ENCODE assay signal across 2 cellular contexts in the genomic region with DNA sequence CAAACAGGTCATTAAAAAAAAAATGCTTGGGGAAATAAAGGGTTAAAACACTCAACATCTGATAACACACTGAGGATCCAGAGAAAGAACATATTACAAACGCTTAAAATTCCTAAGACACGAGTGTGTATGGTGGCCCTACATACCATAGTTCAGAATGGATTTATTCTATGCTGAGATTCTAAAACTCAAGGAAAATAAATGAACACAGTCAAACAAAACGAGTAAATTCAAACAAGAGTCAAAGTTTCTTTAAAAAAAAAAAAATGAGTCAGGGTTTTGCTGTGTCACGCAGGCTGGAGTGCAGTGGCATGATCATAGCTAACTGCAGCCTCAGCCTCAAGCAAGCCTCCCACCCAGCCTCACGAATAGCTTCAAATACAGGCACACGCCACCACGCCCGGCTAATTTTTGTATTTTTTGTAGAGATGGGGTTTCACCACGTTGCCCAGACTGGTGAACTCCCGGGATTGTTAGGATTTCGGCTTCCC.
TF ChIP-seq lines count a peak whose summit lies in the region.

No MANE protein-coding gene starts in this region.

TF ChIP-seq in K562, 482 proteins besides CTCF, POLR2A, EP300 and RAD21 (continues in another document):
- TF ChIP-seq BACH1 (tag; IDR thresholded peaks at IDR 0.05) (peak; percentile 60; the same call in 1 of the 2 replicates), MAFF (IDR thresholded peaks at IDR 0.05; ENCODE audit: low read length) (peak; percentile 69), NFRKB (IDR thresholded peaks at IDR 0.05; ENCODE audit: low read depth) (no peak), ZNF384 (IDR thresholded peaks at IDR 0.05; ENCODE audit: low read depth, low read length) (peak; percentile 92), ARID1B (IDR thresholded peaks at IDR 0.05) (peak; percentile 28; the same call in 1 of the 2 replicates), DPF2 (IDR thresholded peaks at IDR 0.05) (peak; percentile 67), MTA1 (IDR thresholded peaks at IDR 0.05; ENCODE audit: borderline replicate concordance) (0 out of 2 replicates have a peak, but pooled peaks have one; percentile 17)
- TF ChIP-seq, protein P1, sequence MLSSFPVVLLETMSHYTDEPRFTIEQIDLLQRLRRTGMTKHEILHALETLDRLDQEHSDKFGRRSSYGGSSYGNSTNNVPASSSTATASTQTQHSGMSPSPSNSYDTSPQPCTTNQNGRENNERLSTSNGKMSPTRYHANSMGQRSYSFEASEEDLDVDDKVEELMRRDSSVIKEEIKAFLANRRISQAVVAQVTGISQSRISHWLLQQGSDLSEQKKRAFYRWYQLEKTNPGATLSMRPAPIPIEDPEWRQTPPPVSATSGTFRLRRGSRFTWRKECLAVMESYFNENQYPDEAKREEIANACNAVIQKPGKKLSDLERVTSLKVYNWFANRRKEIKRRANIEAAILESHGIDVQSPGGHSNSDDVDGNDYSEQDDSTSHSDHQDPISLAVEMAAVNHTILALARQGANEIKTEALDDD (IDR thresholded peaks at IDR 0.05) = no peak
- TF ChIP-seq, protein P2, sequence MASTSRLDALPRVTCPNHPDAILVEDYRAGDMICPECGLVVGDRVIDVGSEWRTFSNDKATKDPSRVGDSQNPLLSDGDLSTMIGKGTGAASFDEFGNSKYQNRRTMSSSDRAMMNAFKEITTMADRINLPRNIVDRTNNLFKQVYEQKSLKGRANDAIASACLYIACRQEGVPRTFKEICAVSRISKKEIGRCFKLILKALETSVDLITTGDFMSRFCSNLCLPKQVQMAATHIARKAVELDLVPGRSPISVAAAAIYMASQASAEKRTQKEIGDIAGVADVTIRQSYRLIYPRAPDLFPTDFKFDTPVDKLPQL (IDR thresholded peaks at IDR 0.05; ENCODE audit: extremely low read depth, insufficient read length) = no peak
- TF ChIP-seq, protein P3, sequence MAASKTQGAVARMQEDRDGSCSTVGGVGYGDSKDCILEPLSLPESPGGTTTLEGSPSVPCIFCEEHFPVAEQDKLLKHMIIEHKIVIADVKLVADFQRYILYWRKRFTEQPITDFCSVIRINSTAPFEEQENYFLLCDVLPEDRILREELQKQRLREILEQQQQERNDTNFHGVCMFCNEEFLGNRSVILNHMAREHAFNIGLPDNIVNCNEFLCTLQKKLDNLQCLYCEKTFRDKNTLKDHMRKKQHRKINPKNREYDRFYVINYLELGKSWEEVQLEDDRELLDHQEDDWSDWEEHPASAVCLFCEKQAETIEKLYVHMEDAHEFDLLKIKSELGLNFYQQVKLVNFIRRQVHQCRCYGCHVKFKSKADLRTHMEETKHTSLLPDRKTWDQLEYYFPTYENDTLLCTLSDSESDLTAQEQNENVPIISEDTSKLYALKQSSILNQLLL (CRISPR knock-in tag; IDR thresholded peaks at IDR 0.05; ENCODE audit: borderline replicate concordance) = no peak
- TF ChIP-seq, protein P4, sequence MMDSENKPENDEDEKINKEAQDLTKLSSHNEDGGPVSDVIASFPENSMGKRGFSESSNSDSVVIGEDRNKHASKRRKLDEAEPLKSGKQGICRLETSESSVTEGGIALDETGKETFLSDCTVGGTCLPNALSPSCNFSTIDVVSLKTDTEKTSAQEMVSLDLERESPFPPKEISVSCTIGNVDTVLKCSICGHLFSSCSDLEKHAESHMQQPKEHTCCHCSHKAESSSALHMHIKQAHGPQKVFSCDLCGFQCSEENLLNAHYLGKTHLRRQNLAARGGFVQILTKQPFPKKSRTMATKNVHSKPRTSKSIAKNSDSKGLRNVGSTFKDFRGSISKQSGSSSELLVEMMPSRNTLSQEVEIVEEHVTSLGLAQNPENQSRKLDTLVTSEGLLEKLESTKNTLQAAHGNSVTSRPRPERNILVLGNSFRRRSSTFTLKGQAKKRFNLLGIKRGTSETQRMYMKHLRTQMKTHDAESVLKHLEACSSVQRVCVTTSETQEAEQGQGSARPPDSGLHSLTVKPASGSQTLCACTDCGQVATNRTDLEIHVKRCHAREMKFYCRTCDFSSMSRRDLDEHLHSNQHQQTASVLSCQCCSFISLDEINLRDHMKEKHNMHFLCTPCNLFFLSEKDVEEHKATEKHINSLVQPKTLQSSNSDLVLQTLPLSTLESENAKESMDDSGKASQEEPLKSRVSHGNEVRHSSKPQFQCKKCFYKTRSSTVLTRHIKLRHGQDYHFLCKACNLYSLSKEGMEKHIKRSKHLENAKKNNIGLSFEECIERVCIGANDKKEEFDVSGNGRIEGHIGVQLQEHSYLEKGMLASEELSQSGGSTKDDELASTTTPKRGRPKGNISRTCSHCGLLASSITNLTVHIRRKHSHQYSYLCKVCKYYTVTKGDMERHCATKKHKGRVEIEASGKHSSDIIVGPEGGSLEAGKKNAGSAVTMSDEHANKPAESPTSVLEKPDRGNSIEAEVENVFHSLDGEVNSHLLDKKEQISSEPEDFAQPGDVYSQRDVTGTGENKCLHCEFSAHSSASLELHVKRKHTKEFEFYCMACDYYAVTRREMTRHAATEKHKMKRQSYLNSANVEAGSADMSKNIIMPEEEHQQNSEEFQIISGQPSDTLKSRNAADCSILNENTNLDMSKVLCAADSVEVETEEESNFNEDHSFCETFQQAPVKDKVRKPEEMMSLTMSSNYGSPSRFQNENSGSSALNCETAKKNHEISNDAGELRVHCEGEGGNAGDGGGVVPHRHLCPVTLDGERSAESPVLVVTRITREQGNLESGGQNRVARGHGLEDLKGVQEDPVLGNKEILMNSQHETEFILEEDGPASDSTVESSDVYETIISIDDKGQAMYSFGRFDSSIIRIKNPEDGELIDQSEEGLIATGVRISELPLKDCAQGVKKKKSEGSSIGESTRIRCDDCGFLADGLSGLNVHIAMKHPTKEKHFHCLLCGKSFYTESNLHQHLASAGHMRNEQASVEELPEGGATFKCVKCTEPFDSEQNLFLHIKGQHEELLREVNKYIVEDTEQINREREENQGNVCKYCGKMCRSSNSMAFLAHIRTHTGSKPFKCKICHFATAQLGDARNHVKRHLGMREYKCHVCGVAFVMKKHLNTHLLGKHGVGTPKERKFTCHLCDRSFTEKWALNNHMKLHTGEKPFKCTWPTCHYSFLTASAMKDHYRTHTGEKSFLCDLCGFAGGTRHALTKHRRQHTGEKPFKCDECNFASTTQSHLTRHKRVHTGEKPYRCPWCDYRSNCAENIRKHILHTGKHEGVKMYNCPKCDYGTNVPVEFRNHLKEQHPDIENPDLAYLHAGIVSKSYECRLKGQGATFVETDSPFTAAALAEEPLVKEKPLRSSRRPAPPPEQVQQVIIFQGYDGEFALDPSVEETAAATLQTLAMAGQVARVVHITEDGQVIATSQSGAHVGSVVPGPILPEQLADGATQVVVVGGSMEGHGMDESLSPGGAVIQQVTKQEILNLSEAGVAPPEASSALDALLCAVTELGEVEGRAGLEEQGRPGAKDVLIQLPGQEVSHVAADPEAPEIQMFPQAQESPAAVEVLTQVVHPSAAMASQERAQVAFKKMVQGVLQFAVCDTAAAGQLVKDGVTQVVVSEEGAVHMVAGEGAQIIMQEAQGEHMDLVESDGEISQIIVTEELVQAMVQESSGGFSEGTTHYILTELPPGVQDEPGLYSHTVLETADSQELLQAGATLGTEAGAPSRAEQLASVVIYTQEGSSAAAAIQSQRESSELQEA (IDR thresholded peaks at IDR 0.05; ENCODE audit: low read depth) = no peak

TF ChIP-seq in HepG2, 621 proteins besides CTCF, POLR2A, EP300 and RAD21:
- no peak for TF ChIP-seq NFYC (CRISPR knock-in tag; IDR thresholded peaks at IDR 0.05)
- TF ChIP-seq ZNF652 (CRISPR knock-in tag; IDR thresholded peaks at IDR 0.05; ENCODE audit: borderline replicate concordance, low read depth) = peak; percentile 83
